In the genomic region with DNA sequence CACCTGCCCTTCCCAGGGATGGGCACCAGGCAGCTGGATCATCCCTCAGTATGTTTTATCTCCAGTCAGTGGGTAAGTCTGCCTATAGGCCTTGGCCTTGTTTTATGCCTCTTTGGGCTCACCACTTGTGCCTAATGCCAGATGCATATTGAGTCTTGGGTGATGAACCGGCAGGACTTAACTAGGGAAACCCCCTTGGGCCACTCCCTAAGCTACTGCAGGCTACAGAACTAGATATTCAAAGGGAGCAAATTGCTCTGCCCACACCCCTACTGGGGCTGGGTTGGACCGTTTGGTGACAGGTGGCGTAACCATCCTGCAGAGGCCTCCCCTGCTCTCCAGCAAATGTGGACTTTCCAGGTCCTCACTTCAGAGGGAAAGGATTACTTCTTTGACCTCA, we compare ENCODE assay signal across 19 cellular contexts.
DNase-seq lines count a peak whose midpoint lies in the region; ATAC-seq and TF ChIP-seq lines count a peak whose summit lies in the region.
"Had no signal": no experiment of that assay in that cellular context is flagged by ENCODE, and none has a peak within 500 bp of the region (broad histone marks: within the 10 kb centered on the region; RNA-seq: fewer than 3 reads in every experiment).

No MANE protein-coding gene starts in this region.

- H3F3A ChIP-seq in SK-N-SH (replicated peaks; ENCODE audit: insufficient read depth), result no peaks in the 10 kb centered on the region

- H3K4me1 Mint-ChIP-seq in MCF 10A (ENCODE audit: insufficient read depth, unreplicated experiment), result peaks cover 30% of the 10 kb centered on the region

- H3K36me3 Mint-ChIP-seq in MCF 10A (ENCODE audit: insufficient read depth, unreplicated experiment), result peaks cover 7% of the 10 kb centered on the region

- no peak for TF ChIP-seq RAD21 in SK-N-SH (IDR thresholded peaks at IDR 0.05; ENCODE audit: low read length)

- dilution Hi-C loops in mammary epithelial cell (cut with HindIII; ENCODE audit: low sequenced_read_pairs), result no loop called here

- CTCF ChIA-PET in MCF 10A (lab: Yijun Ruan, JAX), result no interaction called here
- CTCF ChIA-PET in mammary epithelial cell (lab: Charles Lee; ENCODE audit: low non-redundant PET), result no interaction called here
- CTCF ChIA-PET in SK-N-SH (lab: Yijun Ruan, JAX), result no interaction called here

- H3K9ac ChIP-seq in mammary epithelial cell (ENCODE audit: insufficient read depth, low read length) (no peak overlapping the region), SK-N-SH (no peak overlapping the region)

- H3K27me3 Mint-ChIP-seq in MCF 10A (ENCODE audit: insufficient read depth, unreplicated experiment), result no peaks in the 10 kb centered on the region

- H3K4me2 ChIP-seq in mammary epithelial cell (ENCODE audit: insufficient read depth, low read depth, low read length), result no peak overlapping the region
- H3K4me2 ChIP-seq in SK-N-SH, result no peak overlapping the region

- no peak overlapping the region for H2AFZ ChIP-seq in mammary epithelial cell (ENCODE audit: low read depth, low read length)
- no peak overlapping the region for H2AFZ ChIP-seq in SK-N-SH (ENCODE audit: low read depth)

- H4K20me1 ChIP-seq in mammary epithelial cell (ENCODE audit: insufficient read depth, low read length) (no peaks in the 10 kb centered on the region), SK-N-SH (ENCODE audit: insufficient read depth) (no peaks in the 10 kb centered on the region)

- H3K9me3 Mint-ChIP-seq in MCF 10A (ENCODE audit: unreplicated experiment), result no peaks in the 10 kb centered on the region

- BruUV-seq in MCF 10A (replicated peaks; lab: Mats Ljungman, UMichigan), result no TSS peak
- BruUV-seq in mammary epithelial cell (replicated peaks; lab: Mats Ljungman, UMichigan), result no TSS peak

- H3K36me3 ChIP-seq in mammary epithelial cell (ENCODE audit: insufficient read depth, low read length) (no peaks in the 10 kb centered on the region), esophagus muscularis mucosa (no peaks in the 10 kb centered on the region), gastrocnemius medialis (no peaks in the 10 kb centered on the region), SK-N-SH (replicated peaks in 1 of 2; ENCODE audit: control insufficient read depth in 1 of 2, insufficient read depth in 2 of 2, low read length in 1 of 2) (no peaks in the 10 kb centered on the region)

- H3K27me3 ChIP-seq in mammary epithelial cell (ENCODE audit: insufficient read depth, low read length), result no peaks in the 10 kb centered on the region
- H3K27me3 ChIP-seq in esophagus muscularis mucosa, result no peaks in the 10 kb centered on the region
- no peaks in the 10 kb centered on the region for H3K27me3 ChIP-seq in gastrocnemius medialis
- H3K27me3 ChIP-seq in SK-N-SH (ENCODE audit: insufficient read depth), result no peaks in the 10 kb centered on the region

- no peak overlapping the region for H3K4me3 Mint-ChIP-seq in MCF 10A (ENCODE audit: unreplicated experiment)
- H3K4me3 Mint-ChIP-seq: CD14-positive monocyte had no signal

- in situ Hi-C loops in mammary epithelial cell (cut with MboI; ENCODE audit: low sequenced_read_pairs in 2 of 2) (no loop called here), gastrocnemius medialis (cut with MboI; ENCODE audit: low sequenced_read_pairs in 4 of 4) (no loop called here)

- H3K4me3 ChIP-seq in mammary epithelial cell (replicated peaks in 1 of 3; ENCODE audit: insufficient read depth in 1 of 3, low read depth in 2 of 3, low read length in 3 of 3), result no peak overlapping the region
- no peak overlapping the region for H3K4me3 ChIP-seq in esophagus muscularis mucosa
- H3K4me3 ChIP-seq in gastrocnemius medialis, result no peak overlapping the region
- H3K4me3 ChIP-seq in SK-N-SH (ENCODE audit: low read depth in 2 of 2, low read length in 1 of 2), result no peak overlapping the region

- H3K4me1 ChIP-seq in mammary epithelial cell (ENCODE audit: insufficient read depth, low read length) (peaks cover 4% of the 10 kb centered on the region), esophagus muscularis mucosa (peaks cover 0 to 22% (median 17%) of the 10 kb centered on the region in 4 donors), gastrocnemius medialis (peaks cover 0 to 22% of the 10 kb centered on the region in 2 donors), SK-N-SH (ENCODE audit: control insufficient read depth in 1 of 2, insufficient read depth in 2 of 2, low read depth in 1 of 2, low read length in 1 of 2) (peaks cover 0 to 13% of the 10 kb centered on the region in 2 experiments; a peak in 1 of 4 replicates)

- TF ChIP-seq POLR2A in esophagus muscularis mucosa (IDR thresholded peaks at IDR 0.05; ENCODE audit: low read depth) (no peak), gastrocnemius medialis (IDR thresholded peaks at IDR 0.05) (no peak)

- WGBS in mammary epithelial cell (ENCODE audit: low coverage, missing lambda C conversion rate), result 100% methylated on average over 1 of the region's 3 CpGs
- WGBS in esophagus muscularis mucosa, result 78% methylated on average over 1 of the region's 3 CpGs
- WGBS in SK-N-SH (ENCODE audit: low lambda C conversion rate), result 47% methylated on average over 3 of the region's 3 CpGs

- H3K27ac Mint-ChIP-seq in MCF 10A (ENCODE audit: low read depth, unreplicated experiment), result peak overlapping the region; percentile 80
- H3K27ac Mint-ChIP-seq: CD14-positive monocyte had no signal

- DNase-seq in MCF 10A (ENCODE audit: unreplicated experiment), result peak; percentile 27
- no peak for DNase-seq in mammary epithelial cell
- DNase-seq in esophagus muscularis mucosa (ENCODE audit: extremely low spot score), result peak; percentile 57
- DNase-seq in gastrocnemius medialis, result no peak
- no peak for DNase-seq in SK-N-SH
- no peak for DNase-seq in midbrain (lab: John Stamatoyannopoulos, UW)
- DNase-seq: H7, Kasumi-1, MM.1S, NCI-H1092, NCI-H1436, NCI-H187 treated with DMSO at 0.1 percent for 48 hours, NCI-H2107, NCI-H510A, NCI-H748 treated with DMSO at 0.1 percent for 48 hours, SIG-M5 had no signal

- H3K9me2 ChIP-seq in SK-N-SH, result no peaks in the 10 kb centered on the region

- intact Hi-C loops in MCF 10A (cut with micrococcal nuclease) (no loop called here), mammary epithelial cell (cut with micrococcal nuclease) (no loop called here), esophagus muscularis mucosa (cut with DNase I) (no loop called here), gastrocnemius medialis (cut with DNase I; ENCODE audit: low total_unique reads) (loop anchor here (5.0 to 10.0 kb wide), 2 partner anchors 71 to 122 kb away; no protein-coding TSS in a partner anchor)

- TF ChIP-seq CTCF in MCF 10A (IDR thresholded peaks at IDR 0.05; ENCODE audit: unreplicated experiment) (no peak), mammary epithelial cell (conservative IDR thresholded peaks at IDR 0.05 in 1 of 2, IDR thresholded peaks at IDR 0.05 in 1 of 2; ENCODE audit: extremely low read depth in 1 of 2, insufficient read depth in 1 of 2, low read depth in 1 of 2, low read length in 2 of 2) (no peak), esophagus muscularis mucosa (IDR thresholded peaks at IDR 0.05) (no peak), gastrocnemius medialis (IDR thresholded peaks at IDR 0.05 in 4 of 5, conservative IDR thresholded peaks at IDR 0.05 in 1 of 5) (no peak), SK-N-SH (IDR thresholded peaks at IDR 0.05) (no peak)

- TF ChIP-seq EP300 in esophagus muscularis mucosa (IDR thresholded peaks at IDR 0.05) (no peak), SK-N-SH (IDR thresholded peaks at IDR 0.05; ENCODE audit: borderline replicate concordance in 1 of 2, low read depth in 1 of 2, low read length in 1 of 2) (no peak)

- ATAC-seq in gastrocnemius medialis, result peak; percentile 2 to 8
- ATAC-seq in HG02642 (IDR thresholded peaks at IDR 0.05; ENCODE audit: poor library complexity, unreplicated experiment), result no peak
- ATAC-seq: SK-N-SH treated with all-trans-retinoic acid at 6 μM for 48 hours had no signal

- H3K27ac ChIP-seq in mammary epithelial cell (ENCODE audit: insufficient read depth, low read depth, low read length), result no peak overlapping the region
- peak overlapping the region in 2 of 4 donors; percentile 62 to 68 for H3K27ac ChIP-seq in esophagus muscularis mucosa (replicated peaks in 1 of 4)
- H3K27ac ChIP-seq in gastrocnemius medialis, result peak overlapping the region; percentile 62 to 87 (median 73)
- H3K27ac ChIP-seq in SK-N-SH (ENCODE audit: low read depth in 2 of 2, low read length in 1 of 2), result no peak overlapping the region

- POLR2A ChIA-PET in MCF 10A (lab: Yijun Ruan, JAX), result no interaction called here
- POLR2A ChIA-PET in SK-N-SH (lab: Yijun Ruan, JAX), result no interaction called here

- H3K79me2 ChIP-seq in mammary epithelial cell (ENCODE audit: insufficient read depth, low read length) (no peaks in the 10 kb centered on the region), SK-N-SH (ENCODE audit: insufficient read depth) (no peaks in the 10 kb centered on the region)

- H3K9me3 ChIP-seq in mammary epithelial cell (replicated peaks; ENCODE audit: insufficient read depth, low read length) (no peaks in the 10 kb centered on the region), esophagus muscularis mucosa (no peaks in the 10 kb centered on the region), gastrocnemius medialis (no peaks in the 10 kb centered on the region), SK-N-SH (no peaks in the 10 kb centered on the region)

TF ChIP-seq in SK-N-SH, 30 proteins besides CTCF, POLR2A, EP300 and RAD21 (continues in another document):
- TF ChIP-seq ELF1 (IDR thresholded peaks at IDR 0.05), result no peak
- no peak for TF ChIP-seq RFX5 (IDR thresholded peaks at IDR 0.05; ENCODE audit: low read length)
- no peak for TF ChIP-seq MXI1 (IDR thresholded peaks at IDR 0.05; ENCODE audit: low read depth, low read length)
- no peak for TF ChIP-seq JUND (IDR thresholded peaks at IDR 0.05)

Comparison
In these comparisons a context has a peak if more than half of its experiments do, and no peak if none do; other contexts are left out.
1. DNase-seq: peak in MCF 10A (single experiment) and esophagus muscularis mucosa (single experiment); none in mammary epithelial cell (single experiment), gastrocnemius medialis (0 of 2), SK-N-SH (single experiment) and midbrain (single experiment).
2. H3K27ac ChIP-seq: peak in gastrocnemius medialis (4 of 4); none in mammary epithelial cell (single experiment) and SK-N-SH (0 of 2).